In genomic region chr3:100425321-100425720, GRCh38 we compare ENCODE assay signal across 15 cellular contexts. TPM values are rescaled to one million over a fixed set of nuclear protein-coding genes. Genes with fewer than 3 reads are reported as not detected.
A peak's percentile ranks its signal among the peaks of the same experiment; 100 is the strongest.
DNase-seq lines count a peak whose midpoint lies in the region; TF ChIP-seq lines count a peak whose summit lies in the region.
"Had no signal": no experiment of that assay in that cellular context is flagged by ENCODE, and none has a peak within 500 bp of the region (broad histone marks: within the 10 kb centered on the region; RNA-seq: fewer than 3 reads in every experiment).

No MANE protein-coding gene starts in this region.

- DNase-seq in NCI-H146 (lab: John Stamatoyannopoulos, UW) (peak; percentile 20), NCI-H146 treated with DMSO at 0.1 percent for 48 hours (lab: John Stamatoyannopoulos, UW; ENCODE audit: unreplicated experiment) (no peak), OCI-M1 (lab: John Stamatoyannopoulos, UW) (peak; percentile 40), erythroblast (lab: John Stamatoyannopoulos, UW) (peak; percentile 63 to 67), renal cortical epithelial cell (ENCODE audit: low read depth) (peak; percentile 35), SIG-M5 treated with dmso at 0.1 percent for 504 hours (lab: John Stamatoyannopoulos, UW; ENCODE audit: unreplicated experiment) (no peak), NCI-H187 (lab: John Stamatoyannopoulos, UW) (no peak)
- DNase-seq in activated CD4-positive, CD25-positive, alpha-beta regulatory T cell (lab: John Stamatoyannopoulos, UW) = no peak
- DNase-seq: 8988T; activated CD4-positive, alpha-beta T cell treated with anti-CD3 and anti-CD28 coated beads, Interleukin-2, amount 10 ng/mL, durations not matched to agents 7 days and 5 days; anterior cingulate cortex; DND-41; NCI-H1694 treated with DMSO at 0.1 percent for 48 hours; stimulated activated CD4-positive, alpha-beta T cell treated with anti-CD3 and anti-CD28 coated beads, Interleukin-2, amount 100 ng/mL, for 48 hours; stimulated activated naive CD4-positive, alpha-beta T cell had no signal

- no peak for TF ChIP-seq POLR2A in erythroblast (IDR thresholded peaks at IDR 0.05; ENCODE audit: low read length)

RNA-seq across cellular contexts. Expression of gene LNP1, which starts 24.0 kb away (rescaled TPM):
- total RNA-seq in renal cortical epithelial cell = 1.2 and 2.0 TPM in 2 replicates

RNA-seq across cellular contexts. Expression of gene TOMM70, which starts 24.4 kb away (rescaled TPM):
- total RNA-seq in renal cortical epithelial cell = 52.1 and 57.3 TPM in 2 replicates

Comparison
In these comparisons a context has a peak if more than half of its experiments do, and no peak if none do; other contexts are left out.
1. DNase-seq: peak in NCI-H146 (single experiment), OCI-M1 (single experiment), erythroblast (2 of 2) and renal cortical epithelial cell (single experiment); none in NCI-H146 treated with DMSO at 0.1 percent for 48 hours (single experiment), SIG-M5 treated with dmso at 0.1 percent for 504 hours (single experiment), NCI-H187 (0 of 2) and activated CD4-positive, CD25-positive, alpha-beta regulatory T cell (0 of 4).